1 cellular context compared by ENCODE assay signal in the genomic region with DNA sequence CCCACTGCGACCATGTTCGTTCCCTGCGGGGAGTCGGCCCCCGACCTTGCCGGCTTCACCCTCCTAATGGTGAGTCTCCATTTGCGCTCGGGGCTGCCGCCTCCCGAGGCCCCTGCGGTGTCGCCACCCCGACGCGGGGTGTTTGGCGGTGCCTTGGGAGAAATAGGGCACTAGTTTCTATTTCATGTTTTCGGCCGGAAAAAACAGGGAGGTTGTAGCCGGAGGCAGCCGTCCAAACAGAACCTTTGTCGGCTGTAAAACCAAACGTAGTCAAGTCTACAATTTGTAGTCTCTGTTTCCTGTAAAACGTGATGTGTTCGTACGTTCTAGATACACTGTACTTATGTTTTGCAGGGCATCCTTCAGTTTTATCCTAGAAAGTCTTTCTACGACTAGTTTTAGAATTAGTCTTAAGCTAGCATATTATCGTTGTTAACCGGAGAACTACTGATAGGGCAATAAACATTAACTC.
TF ChIP-seq lines count a peak whose summit lies in the region.

No MANE protein-coding gene starts in this region.

TF ChIP-seq in endothelial cell of umbilical vein, 7 proteins besides CTCF, POLR2A, EP300 and RAD21 (continued from another document):
- TF ChIP-seq GATA2 (IDR thresholded peaks at IDR 0.05; ENCODE audit: insufficient read depth, insufficient read length, low read depth, low read length) (no peak), FOS (IDR thresholded peaks at IDR 0.05; ENCODE audit: borderline replicate concordance, insufficient read depth, low read length) (no peak), MAX (IDR thresholded peaks at IDR 0.05; ENCODE audit: insufficient read depth, insufficient read length) (no peak), JUN (IDR thresholded peaks at IDR 0.05; ENCODE audit: borderline replicate concordance, insufficient read depth, insufficient read length, low read depth) (no peak), POLR2AphosphoS5 (IDR thresholded peaks at IDR 0.05; ENCODE audit: insufficient read depth, low read depth, low read length) (no peak)
TF ChIP-seq in endothelial cell of umbilical vein: peak in this region for 0.
